ENCODE assay signal across 14 cellular contexts in the genomic region with DNA sequence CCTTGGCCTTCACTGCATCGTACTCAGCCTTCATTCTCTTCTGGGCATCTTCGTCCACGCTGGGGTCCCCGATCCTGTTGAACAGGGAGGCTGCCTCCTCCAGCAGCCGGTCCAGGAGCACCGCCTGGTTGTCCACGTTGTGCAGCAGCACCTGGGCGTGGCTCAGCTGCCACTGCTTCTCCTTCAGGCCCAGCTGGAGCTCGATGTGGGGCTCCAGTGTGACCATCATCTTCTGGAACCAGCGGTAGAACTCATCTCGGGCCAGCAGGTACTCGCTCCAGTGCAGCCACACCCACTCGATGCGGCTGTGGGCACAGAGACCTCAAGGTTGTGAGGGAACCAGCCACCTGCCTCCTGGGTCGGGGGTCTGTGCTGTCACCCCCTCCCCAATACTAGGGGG.
"Had no signal": no experiment of that assay in that cellular context is flagged by ENCODE, and none has a peak within 500 bp of the region (broad histone marks: within the 10 kb centered on the region; RNA-seq: fewer than 3 reads in every experiment).

No MANE protein-coding gene starts in this region.

- H3K27ac ChIP-seq: body of pancreas, epithelial cell of prostate, gastrocnemius medialis, neutrophil, upper lobe of left lung had no signal

- H3K27ac Mint-ChIP-seq: activated T-helper 2 cell treated with anti-CD3 and anti-CD28 coated beads, Interferon-gamma antibody, Interleukin-2, Interleukin-4, amounts not matched to agents 10 μg/mL and 5 μg/mL and 100 μg/mL, durations not matched to agents 14 hours and 24 hours and 36 hours had no signal

- DNase-seq: activated CD4-positive, alpha-beta T cell treated with anti-CD3 and anti-CD28 coated beads, Interleukin-2, amount 50 U/mL, for 48 hours; activated naive CD4-positive, alpha-beta T cell treated with anti-CD3 and anti-CD28 coated beads, Interleukin-2, amount 50 U/mL, for 16 hours; amniotic stem cell; body of pancreas; central memory CD4-positive, alpha-beta T cell; cortex of kidney; effector CD8-positive, alpha-beta T cell; gastrocnemius medialis; T-helper 1 cell; upper lobe of left lung had no signal

- H3K4me3 ChIP-seq: body of pancreas, gastrocnemius medialis, skin epidermis, upper lobe of left lung had no signal

- H3K9me3 Mint-ChIP-seq: activated T-helper 2 cell treated with anti-CD3 and anti-CD28 coated beads, Interferon-gamma antibody, Interleukin-2, Interleukin-4, amounts not matched to agents 10 μg/mL and 5 μg/mL and 100 μg/mL, durations not matched to agents 14 hours and 24 hours and 36 hours had no signal

- H3K27me3 ChIP-seq: body of pancreas, gastrocnemius medialis, neutrophil, upper lobe of left lung had no signal

- ATAC-seq: body of pancreas, gastrocnemius medialis had no signal

- H3K9me3 ChIP-seq: body of pancreas, gastrocnemius medialis, neutrophil, upper lobe of left lung had no signal

- H3K36me3 ChIP-seq: gastrocnemius medialis had no signal
